In genomic region chr7:147611402-147611801, GRCh38 we compare ENCODE assay signal across 19 cellular contexts.
A peak's percentile ranks its signal among the peaks of the same experiment; 100 is the strongest.
DNase-seq lines count a peak whose midpoint lies in the region; FAIRE-seq and TF ChIP-seq lines count a peak whose summit lies in the region.
"Had no signal": no experiment of that assay in that cellular context is flagged by ENCODE, and none has a peak within 500 bp of the region (broad histone marks: within the 10 kb centered on the region; RNA-seq: fewer than 3 reads in every experiment).

No MANE protein-coding gene starts in this region.

- H3K4me3 Mint-ChIP-seq in neural progenitor cell: no peak overlapping the region
- H3K4me3 Mint-ChIP-seq: CD4-positive, CD25-positive, alpha-beta regulatory T cell; CD8-positive, alpha-beta memory T cell; GM23338 had no signal

- no peaks in the 10 kb centered on the region for H3K9me3 ChIP-seq in neural progenitor cell (ENCODE audit: low read depth)
- no peaks in the 10 kb centered on the region for H3K9me3 ChIP-seq in hepatocyte (ENCODE audit: low read depth)
- H3K9me3 ChIP-seq: BE2C had no signal

- H3K9me2 ChIP-seq in hepatocyte (replicated peaks; ENCODE audit: insufficient read depth): no peaks in the 10 kb centered on the region

- H2AFZ ChIP-seq in neural progenitor cell (replicated peaks) (no peak overlapping the region), hepatocyte (no peak overlapping the region)
- H2AFZ ChIP-seq: GM23338 had no signal

- TF ChIP-seq CTCF in D721Med (IDR thresholded peaks at IDR 0.05; ENCODE audit: insufficient read depth, missing control alignments) (no peak), neural progenitor cell (IDR thresholded peaks at IDR 0.05) (no peak), hepatocyte (IDR thresholded peaks at IDR 0.05; ENCODE audit: poor library complexity) (no peak)

- DNase-seq in D721Med (ENCODE audit: insufficient read length, low spot score): no peak
- peak; percentile 50 for DNase-seq in G401 (ENCODE audit: low spot score)
- peak; percentile 42 for DNase-seq in NCI-H2227 (lab: John Stamatoyannopoulos, UW; ENCODE audit: unreplicated experiment)
- peak; percentile 0 for DNase-seq in SW480 (ENCODE audit: low spot score)
- no peak for DNase-seq in epidermal melanocyte (ENCODE audit: insufficient read length, low spot score)
- no peak for DNase-seq in neural progenitor cell (ENCODE audit: low spot score)
- no peak for DNase-seq in hepatocyte (ENCODE audit: low spot score)
- DNase-seq in GF-D8 (lab: John Stamatoyannopoulos, UW): no peak
- DNase-seq: ACHN; BE2C; CD4-positive, CD25-positive, alpha-beta regulatory T cell; CD8-positive, alpha-beta memory T cell; COR-L47; GDM1; HCEC 1CT; IMR-90 had no signal

- H3K27ac Mint-ChIP-seq in neural progenitor cell: no peak overlapping the region
- H3K27ac Mint-ChIP-seq: CD8-positive, alpha-beta memory T cell; GM23338 had no signal

- H3K36me3 ChIP-seq in neural progenitor cell: no peaks in the 10 kb centered on the region
- H3K36me3 ChIP-seq in hepatocyte (replicated peaks; ENCODE audit: insufficient read depth, low read depth): no peaks in the 10 kb centered on the region
- H3K36me3 ChIP-seq: BE2C had no signal

- no peak overlapping the region for H3K9ac ChIP-seq in neural progenitor cell

- H3K4me1 Mint-ChIP-seq in neural progenitor cell: peaks cover 28% of the 10 kb centered on the region
- H3K4me1 Mint-ChIP-seq: CD4-positive, CD25-positive, alpha-beta regulatory T cell; CD8-positive, alpha-beta memory T cell had no signal

- in situ Hi-C loops in G401 (cut with HindIII; ENCODE audit: low sequenced_read_pairs): no loop called here

- WGBS in hepatocyte (ENCODE audit: low lambda C conversion rate, missing lambda C conversion rate): 91% methylated on average over 2 of the region's 2 CpGs

- H3K27me3 ChIP-seq in neural progenitor cell (peaks cover 2% of the 10 kb centered on the region), hepatocyte (no peaks in the 10 kb centered on the region)
- H3K27me3 ChIP-seq: BE2C had no signal

- peaks cover 37% of the 10 kb centered on the region for H3K9me3 Mint-ChIP-seq in neural progenitor cell

- peaks cover 15% of the 10 kb centered on the region for H3K36me3 Mint-ChIP-seq in neural progenitor cell
- H3K36me3 Mint-ChIP-seq: CD4-positive, CD25-positive, alpha-beta regulatory T cell; CD8-positive, alpha-beta memory T cell had no signal

- H3K27ac ChIP-seq in neural progenitor cell: no peak overlapping the region
- no peak overlapping the region for H3K27ac ChIP-seq in hepatocyte

- peak; percentile 73 for FAIRE-seq in D721Med (lab: Jason Lieb, UNC)
- FAIRE-seq: H54, HTR-8/SVneo had no signal

- no peaks in the 10 kb centered on the region for H4K20me1 ChIP-seq in neural progenitor cell (ENCODE audit: low read depth)
- H4K20me1 ChIP-seq in hepatocyte (ENCODE audit: insufficient read depth, poor library complexity, severe bottlenecking): no peaks in the 10 kb centered on the region

- H3K4me1 ChIP-seq in neural progenitor cell (peaks cover 15% of the 10 kb centered on the region), hepatocyte (ENCODE audit: insufficient read depth) (no peaks in the 10 kb centered on the region)
- H3K4me1 ChIP-seq: BE2C had no signal

- H3F3A ChIP-seq in neural progenitor cell (ENCODE audit: low read depth): peaks cover 16% of the 10 kb centered on the region

- H3K4me2 ChIP-seq in neural progenitor cell (no peak overlapping the region), hepatocyte (no peak overlapping the region)
- H3K4me2 ChIP-seq: GM23338 had no signal

- peaks cover 4% of the 10 kb centered on the region for H3K27me3 Mint-ChIP-seq in neural progenitor cell (ENCODE audit: insufficient read depth, low read depth)
- H3K27me3 Mint-ChIP-seq: CD4-positive, CD25-positive, alpha-beta regulatory T cell had no signal

- no peak overlapping the region for H3K4me3 ChIP-seq in neural progenitor cell
- H3K4me3 ChIP-seq in hepatocyte: no peak overlapping the region
- H3K4me3 ChIP-seq: GM23338 had no signal

- H3K79me2 ChIP-seq in neural progenitor cell (ENCODE audit: low read depth): no peaks in the 10 kb centered on the region
- no peaks in the 10 kb centered on the region for H3K79me2 ChIP-seq in hepatocyte

Comparison
In these comparisons a context has a peak if more than half of its experiments do, and no peak if none do; other contexts are left out.
1. DNase-seq: peak in G401 (single experiment), NCI-H2227 (single experiment) and SW480 (single experiment); none in D721Med (single experiment), epidermal melanocyte (single experiment), neural progenitor cell (single experiment), hepatocyte (single experiment) and GF-D8 (single experiment).